13 cellular contexts compared by ENCODE assay signal in the genomic region with DNA sequence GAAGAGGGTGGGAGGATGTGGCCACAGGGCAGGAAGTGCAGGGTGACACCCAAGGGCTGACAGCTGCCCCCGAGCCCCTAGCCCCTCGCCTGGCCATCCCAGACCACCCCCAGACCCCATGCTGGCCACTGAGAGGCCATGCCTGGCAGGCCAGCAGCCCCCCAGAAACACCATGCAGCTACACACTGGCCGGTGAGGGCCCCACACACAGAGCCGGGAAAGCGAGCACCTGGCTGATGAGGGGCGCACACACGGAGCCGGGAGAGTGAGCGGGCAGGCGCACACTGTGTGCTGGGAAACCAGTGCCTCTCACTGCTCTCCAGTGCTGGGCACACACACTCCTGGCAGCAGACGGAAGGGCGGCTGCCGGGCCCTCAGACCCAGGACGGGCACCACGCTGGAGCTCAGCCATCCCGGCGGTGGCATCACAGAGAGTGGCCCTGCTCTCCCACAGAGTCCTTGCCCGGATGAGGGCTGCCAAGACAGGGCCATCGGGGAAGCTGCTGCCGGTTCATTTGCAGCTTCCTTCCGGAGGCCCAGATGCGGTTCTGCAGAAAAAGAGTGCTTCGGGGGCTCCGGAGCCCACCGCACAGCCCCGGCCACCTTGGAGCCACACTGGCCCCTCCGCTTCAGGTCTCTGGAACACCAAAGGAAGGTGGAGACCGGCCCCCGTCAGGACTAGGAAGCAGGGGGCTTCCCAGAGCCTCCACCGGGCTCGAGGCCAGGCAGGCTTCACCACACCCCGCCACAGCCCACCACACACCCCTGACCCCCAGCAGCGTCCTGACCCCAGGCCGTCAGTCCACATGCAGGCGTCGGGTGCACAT.
"Had no signal": no experiment of that assay in that cellular context is flagged by ENCODE, and none has a peak within 500 bp of the region (broad histone marks: within the 10 kb centered on the region; RNA-seq: fewer than 3 reads in every experiment).

No MANE protein-coding gene starts in this region.

- H3K9me3 Mint-ChIP-seq: activated T-cell treated with anti-CD3 and anti-CD28 coated beads, Interleukin-2, amount 50 U/mL, for 4 hours; neural crest cell had no signal

- DNase-seq: activated CD4-positive, alpha-beta T cell treated with anti-CD3 and anti-CD28 coated beads, Interleukin-2, amount 50 U/mL, for 1 hour; activated gamma-delta T cell; activated T-cell treated with anti-CD3 and anti-CD28 coated beads, Interleukin-2, amount 50 U/mL, for 4 hours; amniotic stem cell; effector CD4-positive, alpha-beta T cell; foreskin keratinocyte; ovary; stimulated activated CD4-positive, alpha-beta T cell treated with anti-CD3 and anti-CD28 coated beads, Interleukin-12 subunit alpha, Interleukin-12 subunit beta, amount 100 ng/mL, for 4 hours; stimulated activated CD4-positive, alpha-beta T cell treated with anti-CD3 and anti-CD28 coated beads, Interleukin-2, amount 100 ng/mL, for 24 hours had no signal

- H3K27ac ChIP-seq: foreskin keratinocyte, ovary, tibial nerve had no signal

- H3K4me1 Mint-ChIP-seq: stimulated activated effector memory CD8-positive, alpha-beta T cell treated with anti-CD3 and anti-CD28 coated beads, Interleukin-12 subunit alpha, Interleukin-12 subunit beta, amount 100 ng/mL, for 72 hours had no signal

- H3K9me3 ChIP-seq: ovary had no signal

- H3K27ac Mint-ChIP-seq: activated naive CD4-positive, alpha-beta T cell treated with anti-CD3 and anti-CD28 coated beads, Interleukin-2, amount 50 U/mL, for 72 hours; stimulated activated effector memory CD8-positive, alpha-beta T cell treated with anti-CD3 and anti-CD28 coated beads, Interleukin-12 subunit alpha, Interleukin-12 subunit beta, amount 100 ng/mL, for 72 hours had no signal

- H3K4me3 ChIP-seq: ovary, tibial nerve had no signal

- H3K27me3 ChIP-seq: foreskin keratinocyte, ovary, tibial nerve had no signal

- H3K4me3 Mint-ChIP-seq: activated T-cell treated with anti-CD3 and anti-CD28 coated beads, Interleukin-2, amount 50 U/mL, for 4 hours; neural crest cell; stimulated activated effector memory CD8-positive, alpha-beta T cell treated with anti-CD3 and anti-CD28 coated beads, Interleukin-12 subunit alpha, Interleukin-12 subunit beta, amount 100 ng/mL, for 72 hours had no signal

- H3K4me1 ChIP-seq: foreskin keratinocyte, tibial nerve had no signal

- ATAC-seq: activated naive CD4-positive, alpha-beta T cell treated with anti-CD3 and anti-CD28 coated beads, Interleukin-2, amount 50 U/mL, for 72 hours; foreskin keratinocyte; stimulated activated effector memory CD8-positive, alpha-beta T cell treated with anti-CD3 and anti-CD28 coated beads, Interleukin-12 subunit alpha, Interleukin-12 subunit beta, amount 100 ng/mL, for 72 hours had no signal

- H3K36me3 ChIP-seq: ovary, tibial nerve had no signal
